ENCODE assay signal across 16 cellular contexts in the genomic region with DNA sequence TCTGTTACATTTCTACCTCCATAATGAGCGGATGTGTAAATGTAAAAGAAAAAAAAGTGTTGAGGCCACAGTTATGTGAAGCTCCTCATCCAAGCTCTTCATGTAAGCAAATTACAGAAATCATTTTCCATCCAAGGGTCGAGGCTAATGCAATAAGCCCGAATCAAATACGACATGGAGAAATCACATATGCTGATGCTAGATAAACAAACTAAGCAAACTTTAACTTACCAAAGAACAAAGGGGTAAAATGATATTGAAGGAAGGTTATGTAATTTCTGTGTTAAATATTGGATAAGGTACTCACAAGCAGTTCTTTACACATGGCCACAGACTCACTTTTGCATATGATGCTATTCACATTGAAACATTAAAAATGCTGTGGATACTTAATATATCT.
A peak's percentile ranks its signal among the peaks of the same experiment; 100 is the strongest.
DNase-seq lines count a peak whose midpoint lies in the region; ATAC-seq and TF ChIP-seq lines count a peak whose summit lies in the region.
"Had no signal": no experiment of that assay in that cellular context is flagged by ENCODE, and none has a peak within 500 bp of the region (broad histone marks: within the 10 kb centered on the region; RNA-seq: fewer than 3 reads in every experiment).

No MANE protein-coding gene starts in this region.

- no peak overlapping the region for H3K27ac ChIP-seq in liver (ENCODE audit: low read depth in 1 of 2, low read length in 2 of 2)

- ATAC-seq in HG03108 (IDR thresholded peaks at IDR 0.05; ENCODE audit: unreplicated experiment) = no peak
- ATAC-seq in GM21717 (IDR thresholded peaks at IDR 0.05; ENCODE audit: unreplicated experiment) = no peak
- ATAC-seq in HG02571 (IDR thresholded peaks at IDR 0.05; ENCODE audit: unreplicated experiment) = no peak
- ATAC-seq: GM23338, HCT116 had no signal

- no peak overlapping the region for H3K4me3 ChIP-seq in liver (ENCODE audit: low read depth in 1 of 3, low read length in 3 of 3)
- H3K4me3 ChIP-seq: GM23338 had no signal

- DNase-seq in NCI-H146 treated with DMSO at 0.1 percent for 48 hours (lab: John Stamatoyannopoulos, UW; ENCODE audit: unreplicated experiment) = peak; percentile 33
- DNase-seq in SK-N-DZ (ENCODE audit: low spot score) = peak; percentile 21
- DNase-seq: C1 segment of cervical spinal cord; Calu3; CD4-positive, alpha-beta memory T cell; COR-L47; DMS53; DMS79 treated with DMSO at 0.1 percent for 48 hours; GF-D8; H9 had no signal

- H3K36me3 ChIP-seq in liver (ENCODE audit: control insufficient read depth in 4 of 4, insufficient read depth in 3 of 4, low read depth in 1 of 4, low read length in 3 of 4) = no peaks in the 10 kb centered on the region

- no peaks in the 10 kb centered on the region for H3K27me3 ChIP-seq in liver (ENCODE audit: control insufficient read depth in 4 of 4, insufficient read depth in 4 of 4, low read length in 3 of 4)

- peaks cover 0 to 13% (median 6%) of the 10 kb centered on the region in 4 donors for H3K4me1 ChIP-seq in liver (ENCODE audit: control insufficient read depth in 4 of 4, insufficient read depth in 4 of 4, low read length in 3 of 4)

- TF ChIP-seq RAD21 in liver (IDR thresholded peaks at IDR 0.05) = peak; percentile 53 to 56

- 51% methylated on average over 4 of the region's 4 CpGs for WGBS in liver

- no peak for TF ChIP-seq CTCF in liver (IDR thresholded peaks at IDR 0.05; ENCODE audit: low read depth, low read length, missing input control)

- peaks cover 0 to 3% (median 0%) of the 10 kb centered on the region in 4 donors for H3K9me3 ChIP-seq in liver (ENCODE audit: control insufficient read depth in 4 of 4, low read length in 3 of 4)

- H3K9ac ChIP-seq in liver (ENCODE audit: low read depth in 1 of 2, low read length in 2 of 2) = no peak overlapping the region

TF ChIP-seq in liver, 16 proteins besides CTCF, POLR2A, EP300 and RAD21:
- TF ChIP-seq, protein P1, sequence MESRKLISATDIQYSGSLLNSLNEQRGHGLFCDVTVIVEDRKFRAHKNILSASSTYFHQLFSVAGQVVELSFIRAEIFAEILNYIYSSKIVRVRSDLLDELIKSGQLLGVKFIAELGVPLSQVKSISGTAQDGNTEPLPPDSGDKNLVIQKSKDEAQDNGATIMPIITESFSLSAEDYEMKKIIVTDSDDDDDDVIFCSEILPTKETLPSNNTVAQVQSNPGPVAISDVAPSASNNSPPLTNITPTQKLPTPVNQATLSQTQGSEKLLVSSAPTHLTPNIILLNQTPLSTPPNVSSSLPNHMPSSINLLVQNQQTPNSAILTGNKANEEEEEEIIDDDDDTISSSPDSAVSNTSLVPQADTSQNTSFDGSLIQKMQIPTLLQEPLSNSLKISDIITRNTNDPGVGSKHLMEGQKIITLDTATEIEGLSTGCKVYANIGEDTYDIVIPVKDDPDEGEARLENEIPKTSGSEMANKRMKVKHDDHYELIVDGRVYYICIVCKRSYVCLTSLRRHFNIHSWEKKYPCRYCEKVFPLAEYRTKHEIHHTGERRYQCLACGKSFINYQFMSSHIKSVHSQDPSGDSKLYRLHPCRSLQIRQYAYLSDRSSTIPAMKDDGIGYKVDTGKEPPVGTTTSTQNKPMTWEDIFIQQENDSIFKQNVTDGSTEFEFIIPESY (IDR thresholded peaks at IDR 0.05) = peak; percentile 43
- TF ChIP-seq FOXA1 (IDR thresholded peaks at IDR 0.05) = no peak
- peak; percentile 59 for TF ChIP-seq SP1 (IDR thresholded peaks at IDR 0.05)
- TF ChIP-seq, protein P2, sequence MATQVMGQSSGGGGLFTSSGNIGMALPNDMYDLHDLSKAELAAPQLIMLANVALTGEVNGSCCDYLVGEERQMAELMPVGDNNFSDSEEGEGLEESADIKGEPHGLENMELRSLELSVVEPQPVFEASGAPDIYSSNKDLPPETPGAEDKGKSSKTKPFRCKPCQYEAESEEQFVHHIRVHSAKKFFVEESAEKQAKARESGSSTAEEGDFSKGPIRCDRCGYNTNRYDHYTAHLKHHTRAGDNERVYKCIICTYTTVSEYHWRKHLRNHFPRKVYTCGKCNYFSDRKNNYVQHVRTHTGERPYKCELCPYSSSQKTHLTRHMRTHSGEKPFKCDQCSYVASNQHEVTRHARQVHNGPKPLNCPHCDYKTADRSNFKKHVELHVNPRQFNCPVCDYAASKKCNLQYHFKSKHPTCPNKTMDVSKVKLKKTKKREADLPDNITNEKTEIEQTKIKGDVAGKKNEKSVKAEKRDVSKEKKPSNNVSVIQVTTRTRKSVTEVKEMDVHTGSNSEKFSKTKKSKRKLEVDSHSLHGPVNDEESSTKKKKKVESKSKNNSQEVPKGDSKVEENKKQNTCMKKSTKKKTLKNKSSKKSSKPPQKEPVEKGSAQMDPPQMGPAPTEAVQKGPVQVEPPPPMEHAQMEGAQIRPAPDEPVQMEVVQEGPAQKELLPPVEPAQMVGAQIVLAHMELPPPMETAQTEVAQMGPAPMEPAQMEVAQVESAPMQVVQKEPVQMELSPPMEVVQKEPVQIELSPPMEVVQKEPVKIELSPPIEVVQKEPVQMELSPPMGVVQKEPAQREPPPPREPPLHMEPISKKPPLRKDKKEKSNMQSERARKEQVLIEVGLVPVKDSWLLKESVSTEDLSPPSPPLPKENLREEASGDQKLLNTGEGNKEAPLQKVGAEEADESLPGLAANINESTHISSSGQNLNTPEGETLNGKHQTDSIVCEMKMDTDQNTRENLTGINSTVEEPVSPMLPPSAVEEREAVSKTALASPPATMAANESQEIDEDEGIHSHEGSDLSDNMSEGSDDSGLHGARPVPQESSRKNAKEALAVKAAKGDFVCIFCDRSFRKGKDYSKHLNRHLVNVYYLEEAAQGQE (IDR thresholded peaks at IDR 0.05) = peak; percentile 35
- TF ChIP-seq GABPA (IDR thresholded peaks at IDR 0.05 in 1 of 2, conservative IDR thresholded peaks at IDR 0.05 in 1 of 2) = no peak
- TF ChIP-seq JUND (IDR thresholded peaks at IDR 0.05) = peak in 1 of 2 donors; percentile 73
- TF ChIP-seq, protein P3, sequence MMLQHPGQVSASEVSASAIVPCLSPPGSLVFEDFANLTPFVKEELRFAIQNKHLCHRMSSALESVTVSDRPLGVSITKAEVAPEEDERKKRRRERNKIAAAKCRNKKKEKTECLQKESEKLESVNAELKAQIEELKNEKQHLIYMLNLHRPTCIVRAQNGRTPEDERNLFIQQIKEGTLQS (IDR thresholded peaks at IDR 0.05) = peak; percentile 35
- TF ChIP-seq FOXA2 (IDR thresholded peaks at IDR 0.05) = peak; percentile 70
- no peak for TF ChIP-seq NR2F2 (IDR thresholded peaks at IDR 0.05)
- TF ChIP-seq RXRA (IDR thresholded peaks at IDR 0.05) = peak; percentile 54 to 83
- TF ChIP-seq YY1 (IDR thresholded peaks at IDR 0.05) = peak; percentile 71
- TF ChIP-seq, protein P4, sequence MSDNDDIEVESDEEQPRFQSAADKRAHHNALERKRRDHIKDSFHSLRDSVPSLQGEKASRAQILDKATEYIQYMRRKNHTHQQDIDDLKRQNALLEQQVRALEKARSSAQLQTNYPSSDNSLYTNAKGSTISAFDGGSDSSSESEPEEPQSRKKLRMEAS (IDR thresholded peaks at IDR 0.05) = peak; percentile 47
- TF ChIP-seq HNF4G (IDR thresholded peaks at IDR 0.05) = no peak
- TF ChIP-seq HNF4A (conservative IDR thresholded peaks at IDR 0.05) = peak; percentile 65 to 82
- TF ChIP-seq EGR1 (IDR thresholded peaks at IDR 0.05; ENCODE audit: low read depth in 2 of 2) = peak in 1 of 2 donors; percentile 25
- TF ChIP-seq TAF1 (conservative IDR thresholded peaks at IDR 0.05) = no peak
